ENCODE assay signal across 11 cellular contexts in the genomic region with DNA sequence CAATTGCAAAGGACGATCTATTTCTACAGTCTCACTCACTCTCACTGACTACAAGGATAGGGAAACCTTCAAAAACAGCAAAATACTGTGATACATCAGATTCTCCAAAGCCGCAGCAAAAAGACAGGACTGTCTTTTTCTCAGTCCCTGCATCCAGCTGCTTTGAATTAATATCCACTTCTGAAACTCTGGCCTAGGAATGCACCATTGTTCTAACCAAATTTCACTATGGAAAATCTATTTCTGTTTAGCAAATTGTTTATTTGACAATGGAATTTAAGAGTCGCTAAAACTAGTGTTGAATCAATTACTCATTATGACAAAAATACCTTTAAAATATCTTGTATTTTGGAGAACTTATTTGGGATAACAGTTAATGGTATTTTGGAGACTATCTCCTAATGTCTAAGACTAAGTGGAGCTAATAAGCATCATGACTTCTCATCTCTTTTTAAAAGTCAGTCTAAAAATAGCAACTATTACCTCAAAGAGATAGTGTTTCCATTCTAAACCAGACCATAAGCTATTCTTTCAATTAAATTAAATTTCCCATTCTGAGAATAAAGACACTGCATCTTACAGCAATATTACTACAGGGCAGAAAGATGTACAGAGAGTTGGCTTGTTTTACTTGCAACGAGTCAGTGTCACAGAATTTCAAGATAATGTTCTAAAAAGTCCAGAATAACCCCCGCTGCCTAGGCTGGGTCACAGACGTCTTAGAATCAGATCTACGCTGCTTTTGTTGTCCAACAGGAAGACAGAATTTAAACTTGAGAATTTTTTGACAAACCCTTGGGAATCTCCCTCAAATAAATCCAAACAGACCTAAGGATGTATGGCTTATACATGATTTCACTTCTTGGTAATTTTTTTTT.
A peak's percentile ranks its signal among the peaks of the same experiment; 100 is the strongest.
DNase-seq lines count a peak whose midpoint lies in the region; ATAC-seq and TF ChIP-seq lines count a peak whose summit lies in the region.
"Had no signal": no experiment of that assay in that cellular context is flagged by ENCODE, and none has a peak within 500 bp of the region (broad histone marks: within the 10 kb centered on the region; RNA-seq: fewer than 3 reads in every experiment).

No MANE protein-coding gene starts in this region.

- H3K4me1 ChIP-seq in IMR-90 (ENCODE audit: control insufficient read depth, insufficient read depth, low read length) (peaks cover 26% of the 10 kb centered on the region), adrenal gland (replicated peaks in 1 of 2) (peaks cover 16 to 60% of the 10 kb centered on the region in 2 donors)
- H3K4me1 ChIP-seq: pancreas had no signal

- no peak overlapping the region for H3K27ac ChIP-seq in IMR-90 (ENCODE audit: insufficient read depth, low read length)
- H3K27ac ChIP-seq in adrenal gland = peak overlapping the region in 2 of 5 donors; percentile 60 to 71

- no peak overlapping the region for H3K18ac ChIP-seq in IMR-90 (ENCODE audit: low read depth, low read length)

- H3K23ac ChIP-seq in IMR-90 (ENCODE audit: low read depth, low read length) = 0 out of 2 replicates have a peak overlapping the region, but pooled peaks have one; percentile 48

- H4K20me1 ChIP-seq in IMR-90 (ENCODE audit: insufficient read depth, low read length) = no peaks in the 10 kb centered on the region

- no peak overlapping the region for H3K4me3 Mint-ChIP-seq in dendritic cell treated with granulocyte-macrophage colony-stimulating factor and Interleukin-4, amounts not matched to agents 40 ng/mL and 50 ng/mL, for 4 days
- no peak overlapping the region for H3K4me3 Mint-ChIP-seq in neural crest cell

- in situ Hi-C loops in IMR-90 (cut with MboI; ENCODE audit: low sequenced_read_pairs) = no loop called here

- peak overlapping the region; percentile 35; the same call in 1 of the 2 replicates for H3K4ac ChIP-seq in IMR-90 (ENCODE audit: low read depth, low read length)

- no peak overlapping the region for H3K9ac ChIP-seq in IMR-90 (ENCODE audit: low read depth, low read length)

- ATAC-seq in IMR-90 (ENCODE audit: low read depth) = no peak
- no peak for ATAC-seq in HG03159 (IDR thresholded peaks at IDR 0.05; ENCODE audit: unreplicated experiment)
- no peak for ATAC-seq in GM21825 (IDR thresholded peaks at IDR 0.05; ENCODE audit: unreplicated experiment)
- ATAC-seq in HG02759 (IDR thresholded peaks at IDR 0.05; ENCODE audit: unreplicated experiment) = no peak

- BruUV-seq in IMR-90 (replicated peaks; lab: Mats Ljungman, UMichigan) = no TSS peak

- WGBS in IMR-90 (ENCODE audit: extremely low coverage in 2 of 2, insufficient read length in 1 of 2), 2 experiments = 60% methylated on average over 1 of the region's 7 CpGs; no CpG with 5 or more reads in 1 of the 2 experiments
- WGBS in adrenal gland, 4 donors = 59 to 74% (median 67%) methylated on average over 7 of the region's 7 CpGs

- dilution Hi-C loops in IMR-90 (cut with HindIII; ENCODE audit: low sequenced_read_pairs, unreplicated experiment) = no loop called here

- TF ChIP-seq CTCF in IMR-90 (conservative IDR thresholded peaks at IDR 0.05; ENCODE audit: low read depth, low read length) (no peak), neural crest cell (conservative IDR thresholded peaks at IDR 0.05) (no peak), adrenal gland (IDR thresholded peaks at IDR 0.05) (no peak)

- peak overlapping the region; percentile 32; the same call in 1 of the 2 replicates for H3K4me2 ChIP-seq in IMR-90 (ENCODE audit: low read depth, low read length)

- intact Hi-C loops in IMR-90 (cut with micrococcal nuclease) (loop anchor here (5.0 kb wide), 1 partner anchor 108 kb away; a partner anchor contains a TSS), adrenal gland (cut with DNase I) (no loop called here)
- intact Hi-C loops in dendritic cell treated with granulocyte-macrophage colony-stimulating factor and Interleukin-4, amounts not matched to agents 40 ng/mL and 50 ng/mL, for 4 days (cut with micrococcal nuclease) = loop anchor here (5.0 kb wide), 1 partner anchor 33 kb away; no protein-coding TSS in a partner anchor

- H2AK9ac ChIP-seq in IMR-90 (replicated peaks; ENCODE audit: low read depth, low read length, poor library complexity) = no peak overlapping the region

- no peak overlapping the region for H4K8ac ChIP-seq in IMR-90 (ENCODE audit: low read depth in 2 of 2, low read length in 2 of 2)

- H3K9me3 ChIP-seq in IMR-90 (ENCODE audit: control insufficient read depth, insufficient read depth, low read length) = no peaks in the 10 kb centered on the region
- H3K9me3 ChIP-seq in adrenal gland (replicated peaks in 1 of 3) = no peaks in the 10 kb centered on the region
- H3K9me3 ChIP-seq: pancreas had no signal

- H4K91ac ChIP-seq in IMR-90 (ENCODE audit: insufficient read depth, low read depth, low read length) = no peak overlapping the region

- TF ChIP-seq RAD21 in IMR-90 (IDR thresholded peaks at IDR 0.05; ENCODE audit: low read length) = no peak

- TF ChIP-seq POLR2A in IMR-90 (IDR thresholded peaks at IDR 0.05; ENCODE audit: low read depth, low read length) (no peak), adrenal gland (IDR thresholded peaks at IDR 0.05) (no peak)

- DNase-seq in AG08396 (ENCODE audit: low spot score) (peak; percentile 13), IMR-90 (peak; percentile 14), neural crest cell (ENCODE audit: low read depth, low spot score) (no peak), adrenal gland (no peak)
- DNase-seq: activated CD4-positive, alpha-beta T cell treated with anti-CD3 and anti-CD28 coated beads, Interleukin-2, amount 50 U/mL, for 4 hours; pancreas; stimulated activated naive CD4-positive, alpha-beta T cell treated with Interleukin-2 at 50 U/mL for 16 hours had no signal

- H3K14ac ChIP-seq in IMR-90 (replicated peaks; ENCODE audit: low read depth, low read length) = peak overlapping the region; percentile 10

- no peak overlapping the region for H3K4me3 ChIP-seq in IMR-90 (ENCODE audit: insufficient read depth, low read depth, low read length)
- H3K4me3 ChIP-seq in adrenal gland = no peak overlapping the region
- H3K4me3 ChIP-seq: pancreas had no signal

- no peak overlapping the region; the same call in 1 of the 2 replicates for H4K5ac ChIP-seq in IMR-90 (ENCODE audit: low read depth, low read length)

- H3K36me3 ChIP-seq in IMR-90 (ENCODE audit: control insufficient read depth, insufficient read depth, low read length) (0 out of 2 replicates have a peak, but pooled peaks cover 3% of the 10 kb centered on the region), adrenal gland (replicated peaks in 1 of 2) (peaks cover 0 to 4% of the 10 kb centered on the region in 2 donors)
- H3K36me3 ChIP-seq: pancreas had no signal

- no peak overlapping the region for H2BK5ac ChIP-seq in IMR-90 (ENCODE audit: low read depth, low read length, poor library complexity, severe bottlenecking)

- no peak overlapping the region for H2AFZ ChIP-seq in IMR-90 (replicated peaks; ENCODE audit: low read length, poor library complexity)

- CTCF ChIA-PET in IMR-90 (lab: Yijun Ruan, JAX) = interaction anchor here (1.0 to 2.1 kb wide), 3 partner anchors 10 to 20 kb away, joined by 4 to 5 read pairs (median 4); no protein-coding TSS in a partner anchor

- H2BK15ac ChIP-seq in IMR-90 (ENCODE audit: low read depth, low read length) = no peak overlapping the region

- peaks cover 6% of the 10 kb centered on the region; the same call in 1 of the 2 replicates for H3K9me1 ChIP-seq in IMR-90 (ENCODE audit: insufficient read depth, low read length)

- H3K4me1 Mint-ChIP-seq in dendritic cell treated with granulocyte-macrophage colony-stimulating factor and Interleukin-4, amounts not matched to agents 40 ng/mL and 50 ng/mL, for 4 days (ENCODE audit: low read depth) = peaks cover 37% of the 10 kb centered on the region
- H3K4me1 Mint-ChIP-seq in neural crest cell = peaks cover 50% of the 10 kb centered on the region

- peaks cover 57% of the 10 kb centered on the region for H3K36me3 Mint-ChIP-seq in dendritic cell treated with granulocyte-macrophage colony-stimulating factor and Interleukin-4, amounts not matched to agents 40 ng/mL and 50 ng/mL, for 4 days (ENCODE audit: low read depth)
- H3K36me3 Mint-ChIP-seq in neural crest cell (ENCODE audit: low read depth) = no peaks in the 10 kb centered on the region

- H3K27me3 ChIP-seq in IMR-90 (ENCODE audit: control insufficient read depth, insufficient read depth, low read length) (no peaks in the 10 kb centered on the region), adrenal gland (no peaks in the 10 kb centered on the region)
- H3K27me3 ChIP-seq: pancreas had no signal

- no peaks in the 10 kb centered on the region for H3K9me3 Mint-ChIP-seq in dendritic cell treated with granulocyte-macrophage colony-stimulating factor and Interleukin-4, amounts not matched to agents 40 ng/mL and 50 ng/mL, for 4 days
- H3K9me3 Mint-ChIP-seq in neural crest cell = no peaks in the 10 kb centered on the region

- H2BK120ac ChIP-seq in IMR-90 (ENCODE audit: low read depth, low read length) = peak overlapping the region; percentile 32; the same call in 1 of the 2 replicates

- H2AK5ac ChIP-seq in IMR-90 (ENCODE audit: low read depth, low read length) = no peak overlapping the region

- POLR2A ChIA-PET in IMR-90 (lab: Charles Lee; ENCODE audit: unreplicated experiment) = interaction anchor here (0.5 to 0.6 kb wide), 2 partner anchors 15 to 52 kb away, joined by 5 to 12 read pairs; no protein-coding TSS in a partner anchor

- H3K27me3 Mint-ChIP-seq in dendritic cell treated with granulocyte-macrophage colony-stimulating factor and Interleukin-4, amounts not matched to agents 40 ng/mL and 50 ng/mL, for 4 days = no peaks in the 10 kb centered on the region
- no peaks in the 10 kb centered on the region for H3K27me3 Mint-ChIP-seq in neural crest cell (ENCODE audit: low read depth)

- no peak overlapping the region; the same call in 1 of the 2 replicates for H2BK20ac ChIP-seq in IMR-90 (ENCODE audit: low read depth, low read length)

- H3K56ac ChIP-seq in IMR-90 (ENCODE audit: extremely low read depth, insufficient read depth, low read length) = no peak overlapping the region; the same call in 1 of the 2 replicates

- 0 out of 4 replicates have a peak, but pooled peaks cover 0 to 7% of the 10 kb centered on the region in 2 experiments for H3K79me1 ChIP-seq in IMR-90 (ENCODE audit: low read depth in 1 of 2, low read length in 2 of 2)

- peak overlapping the region; percentile 76 for H3K27ac Mint-ChIP-seq in dendritic cell treated with granulocyte-macrophage colony-stimulating factor and Interleukin-4, amounts not matched to agents 40 ng/mL and 50 ng/mL, for 4 days
- peak overlapping the region; percentile 89 for H3K27ac Mint-ChIP-seq in neural crest cell (ENCODE audit: unreplicated experiment)

TF ChIP-seq in IMR-90, 13 proteins besides CTCF, POLR2A, EP300 and RAD21 (continues in another document):
- TF ChIP-seq RCOR1 (IDR thresholded peaks at IDR 0.05; ENCODE audit: insufficient replicate concordance, low read length) (no peak), RFX5 (IDR thresholded peaks at IDR 0.05; ENCODE audit: low read depth, low read length) (no peak)

Comparison
In these comparisons a context has a peak if more than half of its experiments do, and no peak if none do; other contexts are left out.
1. DNase-seq: peak in AG08396 (single experiment) and IMR-90 (single experiment); none in neural crest cell (single experiment) and adrenal gland (0 of 7).
2. intact Hi-C loops: an anchor here in IMR-90 (5.0 kb wide) and dendritic cell treated with granulocyte-macrophage colony-stimulating factor and Interleukin-4, amounts not matched to agents 40 ng/mL and 50 ng/mL, for 4 days (5.0 kb wide); none called in adrenal gland.